1 cellular context compared by ENCODE assay signal in the genomic region with DNA sequence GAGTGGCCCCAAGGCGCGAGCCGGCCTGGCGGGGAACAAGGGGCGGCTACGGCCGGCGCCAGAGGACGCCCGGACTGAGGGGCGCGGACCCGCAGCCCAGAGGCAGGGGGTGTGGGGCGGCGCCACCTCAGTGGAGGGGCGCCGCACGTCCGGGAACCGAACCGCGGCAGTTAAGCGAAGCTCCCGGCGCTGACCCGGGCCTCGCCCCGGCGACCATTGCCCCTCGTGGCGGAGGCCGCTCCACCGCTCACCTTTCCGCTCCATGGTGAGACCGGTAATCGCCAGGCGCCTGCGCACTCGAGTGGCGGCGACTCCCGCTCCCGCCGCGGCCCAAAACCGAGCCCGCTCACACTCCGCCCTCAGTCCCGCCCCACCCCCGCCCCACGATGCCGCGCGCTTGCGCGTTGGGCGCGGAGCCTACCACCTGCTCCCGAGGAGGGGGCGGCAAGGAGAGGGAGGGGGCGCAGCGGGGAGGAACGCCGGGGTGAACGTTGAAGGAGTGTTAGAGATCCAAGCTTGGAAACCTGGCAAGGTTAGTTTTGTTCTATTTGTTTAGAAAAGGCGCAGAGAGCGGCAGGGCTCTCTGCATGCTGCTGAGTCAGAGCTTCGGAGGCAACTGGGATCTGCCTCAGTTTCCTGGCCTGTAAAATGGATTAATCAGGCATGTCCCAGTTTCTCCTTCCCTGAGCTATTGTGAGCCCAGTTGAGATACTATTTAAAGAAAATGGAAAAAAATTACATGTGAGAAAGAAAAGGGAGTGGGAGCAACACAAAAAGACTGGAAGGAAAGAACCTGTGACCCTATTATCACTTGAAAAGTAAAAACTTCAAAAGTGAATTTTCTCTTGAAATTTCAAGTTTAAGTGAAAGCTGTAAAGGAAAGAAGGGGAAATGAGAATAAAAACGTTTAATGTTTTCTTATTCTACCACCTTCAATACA.
A peak's percentile ranks its signal among the peaks of the same experiment; 100 is the strongest.
TF ChIP-seq lines count a peak whose summit lies in the region.

A gene (minus strand): TSS at position 306 of the 940 bp plus-strand sequence. CDS start 42 bp downstream, at position 264.

TF ChIP-seq in WTC11, 78 proteins besides CTCF, POLR2A, EP300 and RAD21 (continued from another document):
- TF ChIP-seq, protein P1, sequence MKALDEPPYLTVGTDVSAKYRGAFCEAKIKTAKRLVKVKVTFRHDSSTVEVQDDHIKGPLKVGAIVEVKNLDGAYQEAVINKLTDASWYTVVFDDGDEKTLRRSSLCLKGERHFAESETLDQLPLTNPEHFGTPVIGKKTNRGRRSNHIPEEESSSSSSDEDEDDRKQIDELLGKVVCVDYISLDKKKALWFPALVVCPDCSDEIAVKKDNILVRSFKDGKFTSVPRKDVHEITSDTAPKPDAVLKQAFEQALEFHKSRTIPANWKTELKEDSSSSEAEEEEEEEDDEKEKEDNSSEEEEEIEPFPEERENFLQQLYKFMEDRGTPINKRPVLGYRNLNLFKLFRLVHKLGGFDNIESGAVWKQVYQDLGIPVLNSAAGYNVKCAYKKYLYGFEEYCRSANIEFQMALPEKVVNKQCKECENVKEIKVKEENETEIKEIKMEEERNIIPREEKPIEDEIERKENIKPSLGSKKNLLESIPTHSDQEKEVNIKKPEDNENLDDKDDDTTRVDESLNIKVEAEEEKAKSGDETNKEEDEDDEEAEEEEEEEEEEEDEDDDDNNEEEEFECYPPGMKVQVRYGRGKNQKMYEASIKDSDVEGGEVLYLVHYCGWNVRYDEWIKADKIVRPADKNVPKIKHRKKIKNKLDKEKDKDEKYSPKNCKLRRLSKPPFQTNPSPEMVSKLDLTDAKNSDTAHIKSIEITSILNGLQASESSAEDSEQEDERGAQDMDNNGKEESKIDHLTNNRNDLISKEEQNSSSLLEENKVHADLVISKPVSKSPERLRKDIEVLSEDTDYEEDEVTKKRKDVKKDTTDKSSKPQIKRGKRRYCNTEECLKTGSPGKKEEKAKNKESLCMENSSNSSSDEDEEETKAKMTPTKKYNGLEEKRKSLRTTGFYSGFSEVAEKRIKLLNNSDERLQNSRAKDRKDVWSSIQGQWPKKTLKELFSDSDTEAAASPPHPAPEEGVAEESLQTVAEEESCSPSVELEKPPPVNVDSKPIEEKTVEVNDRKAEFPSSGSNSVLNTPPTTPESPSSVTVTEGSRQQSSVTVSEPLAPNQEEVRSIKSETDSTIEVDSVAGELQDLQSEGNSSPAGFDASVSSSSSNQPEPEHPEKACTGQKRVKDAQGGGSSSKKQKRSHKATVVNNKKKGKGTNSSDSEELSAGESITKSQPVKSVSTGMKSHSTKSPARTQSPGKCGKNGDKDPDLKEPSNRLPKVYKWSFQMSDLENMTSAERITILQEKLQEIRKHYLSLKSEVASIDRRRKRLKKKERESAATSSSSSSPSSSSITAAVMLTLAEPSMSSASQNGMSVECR (CRISPR knock-in tag; IDR thresholded peaks at IDR 0.05; ENCODE audit: borderline replicate concordance) = no peak; the same call in 1 of the 2 replicates
- TF ChIP-seq JAZF1 (CRISPR knock-in tag; IDR thresholded peaks at IDR 0.05) (no peak), TP53 (CRISPR knock-in tag; IDR thresholded peaks at IDR 0.05) (no peak), TEAD1 (CRISPR knock-in tag; IDR thresholded peaks at IDR 0.05) (0 out of 2 replicates have a peak, but pooled peaks have one; percentile 60), CREB1 (CRISPR knock-in tag; IDR thresholded peaks at IDR 0.05) (0 out of 2 replicates have a peak, but pooled peaks have one; percentile 52), GABPB1 (CRISPR knock-in tag; IDR thresholded peaks at IDR 0.05) (peak; percentile 54), RORB (CRISPR knock-in tag; IDR thresholded peaks at IDR 0.05) (no peak), SP1 (CRISPR knock-in tag; conservative IDR thresholded peaks at IDR 0.05) (peak; percentile 86), IRF2 (CRISPR knock-in tag; IDR thresholded peaks at IDR 0.05; ENCODE audit: borderline replicate concordance, low read depth) (no peak), NR1H2 (CRISPR knock-in tag; IDR thresholded peaks at IDR 0.05) (no peak), ETV6 (CRISPR knock-in tag; IDR thresholded peaks at IDR 0.05) (peak; percentile 60; the same call in 1 of the 2 replicates), GTF2I (CRISPR knock-in tag; conservative IDR thresholded peaks at IDR 0.05) (peak; percentile 76), KAT7 (CRISPR knock-in tag; IDR thresholded peaks at IDR 0.05; ENCODE audit: borderline replicate concordance) (peak; percentile 88; the same call in 1 of the 2 replicates), FOXP1 (CRISPR knock-in tag; IDR thresholded peaks at IDR 0.05; ENCODE audit: borderline replicate concordance) (no peak), NFE2L1 (CRISPR knock-in tag; IDR thresholded peaks at IDR 0.05) (0 out of 2 replicates have a peak, but pooled peaks have one; percentile 34), FOXJ3 (CRISPR knock-in tag; IDR thresholded peaks at IDR 0.05; ENCODE audit: borderline replicate concordance) (no peak), SMAD3 (CRISPR knock-in tag; IDR thresholded peaks at IDR 0.05; ENCODE audit: borderline replicate concordance) (peak; percentile 61; the same call in 1 of the 2 replicates), ZNF416 (CRISPR knock-in tag; IDR thresholded peaks at IDR 0.05) (0 out of 2 replicates have a peak, but pooled peaks have one; percentile 61)
- TF ChIP-seq, protein P2, sequence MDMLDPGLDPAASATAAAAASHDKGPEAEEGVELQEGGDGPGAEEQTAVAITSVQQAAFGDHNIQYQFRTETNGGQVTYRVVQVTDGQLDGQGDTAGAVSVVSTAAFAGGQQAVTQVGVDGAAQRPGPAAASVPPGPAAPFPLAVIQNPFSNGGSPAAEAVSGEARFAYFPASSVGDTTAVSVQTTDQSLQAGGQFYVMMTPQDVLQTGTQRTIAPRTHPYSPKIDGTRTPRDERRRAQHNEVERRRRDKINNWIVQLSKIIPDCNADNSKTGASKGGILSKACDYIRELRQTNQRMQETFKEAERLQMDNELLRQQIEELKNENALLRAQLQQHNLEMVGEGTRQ (CRISPR knock-in tag; IDR thresholded peaks at IDR 0.05) = no peak
- TF ChIP-seq, protein P3, sequence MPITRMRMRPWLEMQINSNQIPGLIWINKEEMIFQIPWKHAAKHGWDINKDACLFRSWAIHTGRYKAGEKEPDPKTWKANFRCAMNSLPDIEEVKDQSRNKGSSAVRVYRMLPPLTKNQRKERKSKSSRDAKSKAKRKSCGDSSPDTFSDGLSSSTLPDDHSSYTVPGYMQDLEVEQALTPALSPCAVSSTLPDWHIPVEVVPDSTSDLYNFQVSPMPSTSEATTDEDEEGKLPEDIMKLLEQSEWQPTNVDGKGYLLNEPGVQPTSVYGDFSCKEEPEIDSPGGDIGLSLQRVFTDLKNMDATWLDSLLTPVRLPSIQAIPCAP (CRISPR knock-in tag; IDR thresholded peaks at IDR 0.05) = no peak
- TF ChIP-seq, protein P4, sequence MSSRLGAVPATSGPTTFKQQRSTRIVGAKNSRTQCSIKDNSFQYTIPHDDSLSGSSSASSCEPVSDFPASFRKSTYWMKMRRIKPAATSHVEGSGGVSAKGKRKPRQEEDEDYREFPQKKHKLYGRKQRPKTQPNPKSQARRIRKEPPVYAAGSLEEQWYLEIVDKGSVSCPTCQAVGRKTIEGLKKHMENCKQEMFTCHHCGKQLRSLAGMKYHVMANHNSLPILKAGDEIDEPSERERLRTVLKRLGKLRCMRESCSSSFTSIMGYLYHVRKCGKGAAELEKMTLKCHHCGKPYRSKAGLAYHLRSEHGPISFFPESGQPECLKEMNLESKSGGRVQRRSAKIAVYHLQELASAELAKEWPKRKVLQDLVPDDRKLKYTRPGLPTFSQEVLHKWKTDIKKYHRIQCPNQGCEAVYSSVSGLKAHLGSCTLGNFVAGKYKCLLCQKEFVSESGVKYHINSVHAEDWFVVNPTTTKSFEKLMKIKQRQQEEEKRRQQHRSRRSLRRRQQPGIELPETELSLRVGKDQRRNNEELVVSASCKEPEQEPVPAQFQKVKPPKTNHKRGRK (CRISPR knock-in tag; IDR thresholded peaks at IDR 0.05; ENCODE audit: borderline replicate concordance) = no peak
- TF ChIP-seq, protein P5, sequence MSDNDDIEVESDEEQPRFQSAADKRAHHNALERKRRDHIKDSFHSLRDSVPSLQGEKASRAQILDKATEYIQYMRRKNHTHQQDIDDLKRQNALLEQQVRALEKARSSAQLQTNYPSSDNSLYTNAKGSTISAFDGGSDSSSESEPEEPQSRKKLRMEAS (CRISPR knock-in tag; IDR thresholded peaks at IDR 0.05) = peak; percentile 54; the same call in 1 of the 2 replicates
- TF ChIP-seq, protein P6, sequence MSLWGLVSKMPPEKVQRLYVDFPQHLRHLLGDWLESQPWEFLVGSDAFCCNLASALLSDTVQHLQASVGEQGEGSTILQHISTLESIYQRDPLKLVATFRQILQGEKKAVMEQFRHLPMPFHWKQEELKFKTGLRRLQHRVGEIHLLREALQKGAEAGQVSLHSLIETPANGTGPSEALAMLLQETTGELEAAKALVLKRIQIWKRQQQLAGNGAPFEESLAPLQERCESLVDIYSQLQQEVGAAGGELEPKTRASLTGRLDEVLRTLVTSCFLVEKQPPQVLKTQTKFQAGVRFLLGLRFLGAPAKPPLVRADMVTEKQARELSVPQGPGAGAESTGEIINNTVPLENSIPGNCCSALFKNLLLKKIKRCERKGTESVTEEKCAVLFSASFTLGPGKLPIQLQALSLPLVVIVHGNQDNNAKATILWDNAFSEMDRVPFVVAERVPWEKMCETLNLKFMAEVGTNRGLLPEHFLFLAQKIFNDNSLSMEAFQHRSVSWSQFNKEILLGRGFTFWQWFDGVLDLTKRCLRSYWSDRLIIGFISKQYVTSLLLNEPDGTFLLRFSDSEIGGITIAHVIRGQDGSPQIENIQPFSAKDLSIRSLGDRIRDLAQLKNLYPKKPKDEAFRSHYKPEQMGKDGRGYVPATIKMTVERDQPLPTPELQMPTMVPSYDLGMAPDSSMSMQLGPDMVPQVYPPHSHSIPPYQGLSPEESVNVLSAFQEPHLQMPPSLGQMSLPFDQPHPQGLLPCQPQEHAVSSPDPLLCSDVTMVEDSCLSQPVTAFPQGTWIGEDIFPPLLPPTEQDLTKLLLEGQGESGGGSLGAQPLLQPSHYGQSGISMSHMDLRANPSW (CRISPR knock-in tag; conservative IDR thresholded peaks at IDR 0.05; ENCODE audit: low read depth) = no peak
- TF ChIP-seq, protein P7, sequence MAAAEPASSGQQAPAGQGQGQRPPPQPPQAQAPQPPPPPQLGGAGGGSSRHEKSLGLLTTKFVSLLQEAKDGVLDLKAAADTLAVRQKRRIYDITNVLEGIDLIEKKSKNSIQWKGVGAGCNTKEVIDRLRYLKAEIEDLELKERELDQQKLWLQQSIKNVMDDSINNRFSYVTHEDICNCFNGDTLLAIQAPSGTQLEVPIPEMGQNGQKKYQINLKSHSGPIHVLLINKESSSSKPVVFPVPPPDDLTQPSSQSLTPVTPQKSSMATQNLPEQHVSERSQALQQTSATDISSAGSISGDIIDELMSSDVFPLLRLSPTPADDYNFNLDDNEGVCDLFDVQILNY (CRISPR knock-in tag; IDR thresholded peaks at IDR 0.05) = peak; percentile 94
- TF ChIP-seq, protein P8, sequence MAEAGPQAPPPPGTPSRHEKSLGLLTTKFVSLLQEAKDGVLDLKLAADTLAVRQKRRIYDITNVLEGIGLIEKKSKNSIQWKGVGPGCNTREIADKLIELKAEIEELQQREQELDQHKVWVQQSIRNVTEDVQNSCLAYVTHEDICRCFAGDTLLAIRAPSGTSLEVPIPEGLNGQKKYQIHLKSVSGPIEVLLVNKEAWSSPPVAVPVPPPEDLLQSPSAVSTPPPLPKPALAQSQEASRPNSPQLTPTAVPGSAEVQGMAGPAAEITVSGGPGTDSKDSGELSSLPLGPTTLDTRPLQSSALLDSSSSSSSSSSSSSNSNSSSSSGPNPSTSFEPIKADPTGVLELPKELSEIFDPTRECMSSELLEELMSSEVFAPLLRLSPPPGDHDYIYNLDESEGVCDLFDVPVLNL (CRISPR knock-in tag; IDR thresholded peaks at IDR 0.05; ENCODE audit: borderline replicate concordance, low read depth) = no peak
- TF ChIP-seq, protein P9, sequence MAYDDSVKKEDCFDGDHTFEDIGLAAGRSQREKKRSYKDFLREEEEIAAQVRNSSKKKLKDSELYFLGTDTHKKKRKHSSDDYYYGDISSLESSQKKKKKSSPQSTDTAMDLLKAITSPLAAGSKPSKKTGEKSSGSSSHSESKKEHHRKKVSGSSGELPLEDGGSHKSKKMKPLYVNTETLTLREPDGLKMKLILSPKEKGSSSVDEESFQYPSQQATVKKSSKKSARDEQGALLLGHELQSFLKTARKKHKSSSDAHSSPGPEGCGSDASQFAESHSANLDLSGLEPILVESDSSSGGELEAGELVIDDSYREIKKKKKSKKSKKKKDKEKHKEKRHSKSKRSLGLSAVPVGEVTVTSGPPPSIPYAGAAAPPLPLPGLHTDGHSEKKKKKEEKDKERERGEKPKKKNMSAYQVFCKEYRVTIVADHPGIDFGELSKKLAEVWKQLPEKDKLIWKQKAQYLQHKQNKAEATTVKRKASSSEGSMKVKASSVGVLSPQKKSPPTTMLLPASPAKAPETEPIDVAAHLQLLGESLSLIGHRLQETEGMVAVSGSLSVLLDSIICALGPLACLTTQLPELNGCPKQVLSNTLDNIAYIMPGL (CRISPR knock-in tag; IDR thresholded peaks at IDR 0.05) = peak; percentile 63; the same call in 1 of the 2 replicates
- TF ChIP-seq, protein P10, sequence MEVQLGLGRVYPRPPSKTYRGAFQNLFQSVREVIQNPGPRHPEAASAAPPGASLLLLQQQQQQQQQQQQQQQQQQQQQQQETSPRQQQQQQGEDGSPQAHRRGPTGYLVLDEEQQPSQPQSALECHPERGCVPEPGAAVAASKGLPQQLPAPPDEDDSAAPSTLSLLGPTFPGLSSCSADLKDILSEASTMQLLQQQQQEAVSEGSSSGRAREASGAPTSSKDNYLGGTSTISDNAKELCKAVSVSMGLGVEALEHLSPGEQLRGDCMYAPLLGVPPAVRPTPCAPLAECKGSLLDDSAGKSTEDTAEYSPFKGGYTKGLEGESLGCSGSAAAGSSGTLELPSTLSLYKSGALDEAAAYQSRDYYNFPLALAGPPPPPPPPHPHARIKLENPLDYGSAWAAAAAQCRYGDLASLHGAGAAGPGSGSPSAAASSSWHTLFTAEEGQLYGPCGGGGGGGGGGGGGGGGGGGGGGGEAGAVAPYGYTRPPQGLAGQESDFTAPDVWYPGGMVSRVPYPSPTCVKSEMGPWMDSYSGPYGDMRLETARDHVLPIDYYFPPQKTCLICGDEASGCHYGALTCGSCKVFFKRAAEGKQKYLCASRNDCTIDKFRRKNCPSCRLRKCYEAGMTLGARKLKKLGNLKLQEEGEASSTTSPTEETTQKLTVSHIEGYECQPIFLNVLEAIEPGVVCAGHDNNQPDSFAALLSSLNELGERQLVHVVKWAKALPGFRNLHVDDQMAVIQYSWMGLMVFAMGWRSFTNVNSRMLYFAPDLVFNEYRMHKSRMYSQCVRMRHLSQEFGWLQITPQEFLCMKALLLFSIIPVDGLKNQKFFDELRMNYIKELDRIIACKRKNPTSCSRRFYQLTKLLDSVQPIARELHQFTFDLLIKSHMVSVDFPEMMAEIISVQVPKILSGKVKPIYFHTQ (CRISPR knock-in tag; IDR thresholded peaks at IDR 0.05) = no peak
